1 cellular context compared by ENCODE assay signal in the genomic region with DNA sequence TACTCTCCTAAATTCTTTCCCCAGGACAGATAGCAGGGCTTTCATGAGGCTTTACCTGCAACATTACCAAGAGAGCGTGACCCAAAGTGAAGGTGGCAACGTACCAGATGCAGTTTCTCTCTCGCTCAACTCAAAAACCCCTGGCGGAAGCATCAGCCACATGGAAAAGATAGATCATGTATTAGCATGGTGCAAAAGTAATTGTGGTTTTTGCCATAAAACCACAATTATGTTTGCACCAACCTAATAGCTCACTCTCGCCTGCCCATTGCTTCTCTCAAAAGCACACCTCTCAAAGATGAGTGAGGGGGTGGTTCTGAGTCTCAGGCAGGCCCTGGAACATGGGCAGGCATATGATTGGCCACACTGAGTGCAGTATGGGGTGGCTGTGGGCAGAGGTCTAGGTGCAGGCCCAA.
TF ChIP-seq lines count a peak whose summit lies in the region.

No MANE protein-coding gene starts in this region.

TF ChIP-seq in H1, 55 proteins besides CTCF, POLR2A, EP300 and RAD21 (continued from another document):
- no peak for TF ChIP-seq TAF1 (IDR thresholded peaks at IDR 0.05; ENCODE audit: low read depth, low read length)
- TF ChIP-seq NRF1 (IDR thresholded peaks at IDR 0.05; ENCODE audit: low read depth, low read length), result no peak
